1 cellular context compared by ENCODE assay signal in the genomic region with DNA sequence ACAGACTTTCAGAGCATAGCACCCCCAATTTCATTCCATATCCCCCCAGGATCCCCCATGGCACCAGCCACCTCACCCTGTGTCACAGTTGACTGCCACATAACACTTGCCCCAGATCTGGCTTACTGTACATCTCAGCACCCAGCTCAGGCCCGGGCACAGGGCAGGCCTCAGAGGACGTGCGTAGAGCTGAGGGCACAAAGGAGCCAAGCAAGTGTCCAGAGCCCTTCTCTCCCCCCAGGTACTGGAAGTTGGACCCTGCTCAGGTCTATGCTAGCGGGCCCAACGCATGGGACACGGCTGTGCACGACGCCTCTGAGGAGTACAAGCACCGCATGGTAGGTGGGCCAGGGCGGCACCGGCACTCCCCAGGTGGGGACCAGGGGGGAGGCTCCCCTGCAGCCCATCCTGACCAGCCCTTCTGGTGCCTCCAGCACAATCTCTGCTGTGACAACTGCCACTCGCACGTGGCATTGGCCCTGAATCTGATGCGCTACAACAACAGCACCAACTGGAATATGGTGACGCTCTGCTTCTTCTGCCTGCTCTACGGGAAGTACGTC.
TF ChIP-seq lines count a peak whose summit lies in the region.

No MANE protein-coding gene starts in this region.

TF ChIP-seq in WTC11, 78 proteins besides CTCF, POLR2A, EP300 and RAD21 (continued from another document):
- TF ChIP-seq, protein P1, sequence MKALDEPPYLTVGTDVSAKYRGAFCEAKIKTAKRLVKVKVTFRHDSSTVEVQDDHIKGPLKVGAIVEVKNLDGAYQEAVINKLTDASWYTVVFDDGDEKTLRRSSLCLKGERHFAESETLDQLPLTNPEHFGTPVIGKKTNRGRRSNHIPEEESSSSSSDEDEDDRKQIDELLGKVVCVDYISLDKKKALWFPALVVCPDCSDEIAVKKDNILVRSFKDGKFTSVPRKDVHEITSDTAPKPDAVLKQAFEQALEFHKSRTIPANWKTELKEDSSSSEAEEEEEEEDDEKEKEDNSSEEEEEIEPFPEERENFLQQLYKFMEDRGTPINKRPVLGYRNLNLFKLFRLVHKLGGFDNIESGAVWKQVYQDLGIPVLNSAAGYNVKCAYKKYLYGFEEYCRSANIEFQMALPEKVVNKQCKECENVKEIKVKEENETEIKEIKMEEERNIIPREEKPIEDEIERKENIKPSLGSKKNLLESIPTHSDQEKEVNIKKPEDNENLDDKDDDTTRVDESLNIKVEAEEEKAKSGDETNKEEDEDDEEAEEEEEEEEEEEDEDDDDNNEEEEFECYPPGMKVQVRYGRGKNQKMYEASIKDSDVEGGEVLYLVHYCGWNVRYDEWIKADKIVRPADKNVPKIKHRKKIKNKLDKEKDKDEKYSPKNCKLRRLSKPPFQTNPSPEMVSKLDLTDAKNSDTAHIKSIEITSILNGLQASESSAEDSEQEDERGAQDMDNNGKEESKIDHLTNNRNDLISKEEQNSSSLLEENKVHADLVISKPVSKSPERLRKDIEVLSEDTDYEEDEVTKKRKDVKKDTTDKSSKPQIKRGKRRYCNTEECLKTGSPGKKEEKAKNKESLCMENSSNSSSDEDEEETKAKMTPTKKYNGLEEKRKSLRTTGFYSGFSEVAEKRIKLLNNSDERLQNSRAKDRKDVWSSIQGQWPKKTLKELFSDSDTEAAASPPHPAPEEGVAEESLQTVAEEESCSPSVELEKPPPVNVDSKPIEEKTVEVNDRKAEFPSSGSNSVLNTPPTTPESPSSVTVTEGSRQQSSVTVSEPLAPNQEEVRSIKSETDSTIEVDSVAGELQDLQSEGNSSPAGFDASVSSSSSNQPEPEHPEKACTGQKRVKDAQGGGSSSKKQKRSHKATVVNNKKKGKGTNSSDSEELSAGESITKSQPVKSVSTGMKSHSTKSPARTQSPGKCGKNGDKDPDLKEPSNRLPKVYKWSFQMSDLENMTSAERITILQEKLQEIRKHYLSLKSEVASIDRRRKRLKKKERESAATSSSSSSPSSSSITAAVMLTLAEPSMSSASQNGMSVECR (CRISPR knock-in tag; IDR thresholded peaks at IDR 0.05; ENCODE audit: borderline replicate concordance), result no peak
